ENCODE assay signal across 8 cellular contexts in genomic region chr7:148700693-148701092, GRCh38. TPM values are rescaled to one million over a fixed set of nuclear protein-coding genes. Genes with fewer than 3 reads are reported as not detected.
DNase-seq lines count a peak whose midpoint lies in the region; ATAC-seq, FAIRE-seq and TF ChIP-seq lines count a peak whose summit lies in the region.

No MANE protein-coding gene starts in this region.

- H3K27me3 ChIP-seq in right cardiac atrium (ENCODE audit: control insufficient read depth, insufficient read depth): no peaks in the 10 kb centered on the region

- peaks cover 6 to 9% of the 10 kb centered on the region in 2 donors for H3K36me3 Mint-ChIP-seq in activated T-cell treated with anti-CD3 and anti-CD28 coated beads, Interleukin-2, amount 50 U/mL, for 72 hours (ENCODE audit: insufficient read depth in 2 of 2)

- no peak for TF ChIP-seq POLR2A in NB4 (IDR thresholded peaks at IDR 0.05; ENCODE audit: extremely low read depth, insufficient read length)

- H3K27ac ChIP-seq in right cardiac atrium (ENCODE audit: low read length): no peak overlapping the region

- peaks cover 78% of the 10 kb centered on the region for H3K4me1 Mint-ChIP-seq in activated T-cell treated with anti-CD3 and anti-CD28 coated beads, Interleukin-2, amount 50 U/mL, for 72 hours (ENCODE audit: low read depth)

- no peak for FAIRE-seq in D721Med (lab: Jason Lieb, UNC)

- H3K4me3 Mint-ChIP-seq in activated T-cell treated with anti-CD3 and anti-CD28 coated beads, Interleukin-2, amount 50 U/mL, for 72 hours: peak overlapping the region; percentile 94 to 95

- DNase-seq in Caki2 (ENCODE audit: low read depth) (peak; percentile 16), NB4 (ENCODE audit: low read depth) (peak; percentile 70), right cardiac atrium (peak in 1 of 3 donors; percentile 44), D721Med (ENCODE audit: insufficient read length, low spot score) (no peak), NCI-H345 (lab: John Stamatoyannopoulos, UW) (no peak)
- peak; percentile 29 to 57 for DNase-seq in activated T-cell treated with anti-CD3 and anti-CD28 coated beads, Interleukin-2, amount 50 U/mL, for 72 hours
- DNase-seq in stimulated activated CD4-positive, alpha-beta T cell treated with anti-CD3 and anti-CD28 coated beads, Interleukin-15, amount 100 ng/mL, for 48 hours (ENCODE audit: low read depth in 2 of 2): peak; percentile 34 to 37

- H3K9me3 Mint-ChIP-seq in activated T-cell treated with anti-CD3 and anti-CD28 coated beads, Interleukin-2, amount 50 U/mL, for 72 hours: no peaks in the 10 kb centered on the region

- H3K9me3 ChIP-seq in right cardiac atrium (ENCODE audit: control insufficient read depth, low read length): no peaks in the 10 kb centered on the region

- in situ Hi-C loops in Caki2 (cut with HindIII; ENCODE audit: low pct_unique_long_range_greater_than_20kb, low sequenced_read_pairs): no loop called here

- H3K4me3 ChIP-seq in NB4 (ENCODE audit: low read depth, low read length) (peak overlapping the region; percentile 75), right cardiac atrium (ENCODE audit: low read length) (peak overlapping the region; percentile 62)

- WGBS in right cardiac atrium: 29% methylated on average over 4 of the region's 4 CpGs

- TF ChIP-seq CTCF in NB4 (IDR thresholded peaks at IDR 0.05; ENCODE audit: low read depth, low read length): no peak
- no peak for TF ChIP-seq CTCF in D721Med (IDR thresholded peaks at IDR 0.05; ENCODE audit: insufficient read depth, missing control alignments)

- ATAC-seq in activated T-cell treated with anti-CD3 and anti-CD28 coated beads, Interleukin-2, amount 50 U/mL, for 72 hours (replicated peaks in 1 of 2): no peak
- ATAC-seq in right cardiac atrium (no peak), HG02571 (IDR thresholded peaks at IDR 0.05; ENCODE audit: unreplicated experiment) (no peak)

- no peaks in the 10 kb centered on the region for H3K27me3 Mint-ChIP-seq in activated T-cell treated with anti-CD3 and anti-CD28 coated beads, Interleukin-2, amount 50 U/mL, for 72 hours (ENCODE audit: low read depth)

- peaks cover 10% of the 10 kb centered on the region for H3K4me1 ChIP-seq in right cardiac atrium (ENCODE audit: control insufficient read depth, insufficient read depth, low read length)

- H3K27ac Mint-ChIP-seq in activated T-cell treated with anti-CD3 and anti-CD28 coated beads, Interleukin-2, amount 50 U/mL, for 72 hours: peak overlapping the region; percentile 94

- intact Hi-C loops in right cardiac atrium (cut with DNase I): no loop called here

RNA-seq across cellular contexts. Expression of gene CUL1, which starts 2.0 kb away (rescaled TPM):
- total RNA-seq in Caki2 (2014; rRNA removed; shearing (Covaris generic); ENCODE audit: low replicate concordance): 36.5 and 37.6 TPM in 2 replicates
- total RNA-seq in activated T-cell treated with anti-CD3 and anti-CD28 coated beads, Interleukin-2, amount 50 U/mL, for 72 hours: 10 to 100 TPM; 66.6 to 68.6 TPM
- 10 to 100 TPM; 49.3 to 52.8 (median 52.5) TPM for total RNA-seq in right cardiac atrium
- polyA plus RNA-seq in right cardiac atrium: 36.1 TPM

Comparison
In these comparisons a context has a peak if more than half of its experiments do, and no peak if none do; other contexts are left out.
1. DNase-seq: peak in Caki2 (single experiment), NB4 (single experiment), activated T-cell treated with anti-CD3 and anti-CD28 coated beads, Interleukin-2, amount 50 U/mL, for 72 hours (2 of 2) and stimulated activated CD4-positive, alpha-beta T cell treated with anti-CD3 and anti-CD28 coated beads, Interleukin-15, amount 100 ng/mL, for 48 hours (2 of 2); none in D721Med (single experiment) and NCI-H345 (single experiment).